ENCODE assay signal across 7 cellular contexts in the genomic region with DNA sequence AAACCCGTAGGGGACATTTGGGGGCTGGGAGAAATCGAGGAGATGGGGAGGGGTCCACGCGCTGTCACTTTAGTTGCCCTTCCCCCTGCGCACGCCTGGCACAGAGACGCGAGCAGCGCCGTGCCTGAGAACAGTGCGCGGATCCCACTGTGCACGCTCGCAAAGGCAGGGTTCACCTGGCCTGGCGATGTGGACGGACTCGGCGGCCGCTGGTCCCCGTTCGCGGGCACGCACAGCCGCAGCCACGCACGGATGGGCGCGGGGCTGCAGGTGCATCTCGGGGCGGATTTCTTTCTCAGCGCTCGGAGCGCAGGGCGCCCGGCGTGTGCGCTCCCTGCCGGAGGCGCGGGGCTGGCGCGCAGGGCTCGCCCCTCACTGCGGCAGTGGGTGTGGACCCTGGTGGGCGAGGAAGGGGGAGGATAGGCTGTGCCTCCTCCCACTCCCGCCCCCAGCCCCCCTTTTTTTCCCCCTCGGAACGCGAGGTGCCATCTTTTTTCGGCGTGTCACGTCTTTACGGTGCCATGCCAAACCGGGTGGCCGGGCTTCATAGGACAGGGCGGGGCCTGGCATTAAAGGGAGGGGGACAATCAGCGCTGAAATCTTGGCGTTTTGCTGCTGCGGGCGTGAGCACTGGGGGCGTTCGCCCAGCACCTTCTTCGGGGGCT. TPM values are rescaled to one million over a fixed set of nuclear protein-coding genes. Genes with fewer than 3 reads are reported as not detected.
DNase-seq lines count a peak whose midpoint lies in the region; ATAC-seq lines count a peak whose summit lies in the region.

No MANE protein-coding gene starts in this region.

- DNase-seq in H7 (peak; percentile 75), NCI-H748 (lab: John Stamatoyannopoulos, UW; ENCODE audit: unreplicated experiment) (peak; percentile 90), astrocyte of the hippocampus (ENCODE audit: low read depth, low spot score) (peak; percentile 51), iPS-NIHi11 (ENCODE audit: low spot score) (peak; percentile 56)
- DNase-seq in stimulated activated CD4-positive, alpha-beta T cell treated with anti-CD3 and anti-CD28 coated beads, Interleukin-4, amount 100 ng/mL, for 1 hour = peak; percentile 22

- H3K36me3 ChIP-seq in H7 (replicated peaks; ENCODE audit: control insufficient read depth, insufficient read depth, low read length) = no peaks in the 10 kb centered on the region

- H3K27me3 ChIP-seq in H7 (ENCODE audit: control insufficient read depth, insufficient read depth, low read length) = peaks cover 69% of the 10 kb centered on the region

- H3K4me3 ChIP-seq in H7 (ENCODE audit: insufficient read depth, low read depth, low read length) = peak overlapping the region; percentile 59; the same call in 1 of the 2 replicates

- no peak for ATAC-seq in HG03097 (IDR thresholded peaks at IDR 0.05; ENCODE audit: low FRiP score, unreplicated experiment)
- ATAC-seq in GM18861 (IDR thresholded peaks at IDR 0.05; ENCODE audit: unreplicated experiment) = no peak

RNA-seq across cellular contexts. Expression of a gene that starts 1.1 kb away (rescaled TPM):
- 0.85 and 3.1 TPM in 2 replicates for total RNA-seq in H7 (2014; rRNA removed; shearing (Covaris generic))

RNA-seq across cellular contexts. Expression of a gene that starts 50.8 kb away (rescaled TPM):
- not detected in 2 replicates for total RNA-seq in H7 (2014; rRNA removed; shearing (Covaris generic))

Comparison
In these comparisons a context has a peak if more than half of its experiments do, and no peak if none do; other contexts are left out.
1. DNase-seq: peak in every context shown above with its lines; median percentile 90 in NCI-H748; 75 in H7; 56 in iPS-NIHi11; 51 in astrocyte of the hippocampus; 22 in stimulated activated CD4-positive, alpha-beta T cell treated with anti-CD3 and anti-CD28 coated beads, Interleukin-4, amount 100 ng/mL, for 1 hour.